1 cellular context compared by ENCODE assay signal in the genomic region with DNA sequence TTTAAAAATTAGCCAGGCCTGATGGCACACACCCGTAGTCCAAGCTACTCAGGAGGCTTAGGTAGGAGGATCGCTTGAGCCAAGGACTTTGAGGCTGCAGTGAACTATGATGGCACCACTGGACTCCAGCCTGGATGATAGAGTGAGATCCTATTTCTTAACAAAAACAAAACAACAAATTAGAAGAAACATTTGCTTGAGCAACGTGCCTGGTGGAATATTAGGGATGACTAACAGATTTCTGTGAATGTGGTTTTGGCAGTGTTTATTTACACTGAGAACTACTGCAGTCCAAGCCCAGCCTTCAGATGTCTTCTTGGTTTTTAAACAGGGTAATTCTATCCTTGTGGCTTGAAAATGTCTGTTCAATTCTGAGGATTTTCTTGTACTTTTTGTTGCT.
A peak's percentile ranks its signal among the peaks of the same experiment; 100 is the strongest.
TF ChIP-seq lines count a peak whose summit lies in the region.

No MANE protein-coding gene starts in this region.

TF ChIP-seq in HEK293, 187 proteins besides CTCF, POLR2A, EP300 and RAD21 (continued from another document and continues in another):
- TF ChIP-seq, protein P1, sequence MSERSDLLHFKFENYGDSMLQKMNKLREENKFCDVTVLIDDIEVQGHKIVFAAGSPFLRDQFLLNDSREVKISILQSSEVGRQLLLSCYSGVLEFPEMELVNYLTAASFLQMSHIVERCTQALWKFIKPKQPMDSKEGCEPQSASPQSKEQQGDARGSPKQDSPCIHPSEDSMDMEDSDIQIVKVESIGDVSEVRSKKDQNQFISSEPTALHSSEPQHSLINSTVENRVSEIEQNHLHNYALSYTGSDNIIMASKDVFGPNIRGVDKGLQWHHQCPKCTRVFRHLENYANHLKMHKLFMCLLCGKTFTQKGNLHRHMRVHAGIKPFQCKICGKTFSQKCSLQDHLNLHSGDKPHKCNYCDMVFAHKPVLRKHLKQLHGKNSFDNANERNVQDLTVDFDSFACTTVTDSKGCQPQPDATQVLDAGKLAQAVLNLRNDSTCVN (tag by site-specific recombination; optimal IDR thresholded peaks at IDR 0.05), result no peak
- TF ChIP-seq SP7 (tag by site-specific recombination; IDR thresholded peaks at IDR 0.05) (no peak), FEZF1 (tag by site-specific recombination; IDR thresholded peaks at IDR 0.05) (peak; percentile 92), ZFP37 (tag by site-specific recombination; IDR thresholded peaks at IDR 0.05) (no peak), ZSCAN16 (tag by site-specific recombination; IDR thresholded peaks at IDR 0.05) (no peak), ZNF707 (tag by site-specific recombination; IDR thresholded peaks at IDR 0.05) (no peak), ZNF394 (tag by site-specific recombination; IDR thresholded peaks at IDR 0.05; ENCODE audit: borderline replicate concordance) (no peak), ZNF16 (tag by site-specific recombination; IDR thresholded peaks at IDR 0.05; ENCODE audit: low read depth) (no peak), ZBTB6 (tag by site-specific recombination; IDR thresholded peaks at IDR 0.05) (peak; percentile 95), MYNN (tag by site-specific recombination; IDR thresholded peaks at IDR 0.05; ENCODE audit: borderline replicate concordance) (no peak), MZF1 (tag by site-specific recombination; IDR thresholded peaks at IDR 0.05; ENCODE audit: borderline replicate concordance) (no peak), KLF8 (tag by site-specific recombination; IDR thresholded peaks at IDR 0.05) (0 out of 2 replicates have a peak, but pooled peaks have one; percentile 27), ZNF670 (tag by site-specific recombination; IDR thresholded peaks at IDR 0.05; ENCODE audit: low read depth) (no peak), BCL11A (tag by site-specific recombination; IDR thresholded peaks at IDR 0.05; ENCODE audit: low read depth) (0 out of 2 replicates have a peak, but pooled peaks have one; percentile 36), KLF10 (tag by site-specific recombination; IDR thresholded peaks at IDR 0.05) (no peak), ZSCAN5A (tag by site-specific recombination; IDR thresholded peaks at IDR 0.05) (no peak), ZBTB20 (tag by site-specific recombination; IDR thresholded peaks at IDR 0.05) (no peak), ZEB2 (tag by site-specific recombination; IDR thresholded peaks at IDR 0.05) (peak; percentile 53; the same call in 1 of the 2 replicates), ZNF146 (tag by site-specific recombination; IDR thresholded peaks at IDR 0.05) (no peak), ZNF785 (tag by site-specific recombination; IDR thresholded peaks at IDR 0.05) (no peak), ZBTB44 (tag by site-specific recombination; IDR thresholded peaks at IDR 0.05) (peak; percentile 51; the same call in 1 of the 2 replicates), ZNF701 (tag by site-specific recombination; IDR thresholded peaks at IDR 0.05) (no peak), ZNF324 (tag by site-specific recombination; IDR thresholded peaks at IDR 0.05) (no peak), ZNF350 (tag by site-specific recombination; IDR thresholded peaks at IDR 0.05) (no peak), ZNF24 (tag by site-specific recombination; IDR thresholded peaks at IDR 0.05) (0 out of 2 replicates have a peak, but pooled peaks have one; percentile 34), ZNF133 (tag by site-specific recombination; IDR thresholded peaks at IDR 0.05) (no peak), ZBTB48 (tag by site-specific recombination; IDR thresholded peaks at IDR 0.05) (no peak), KLF9 (tag by site-specific recombination; IDR thresholded peaks at IDR 0.05; ENCODE audit: low read depth) (no peak), ZNF404 (tag by site-specific recombination; IDR thresholded peaks at IDR 0.05) (no peak), OSR2 (tag by site-specific recombination; IDR thresholded peaks at IDR 0.05) (peak; percentile 56; the same call in 1 of the 2 replicates), ZNF677 (tag by site-specific recombination; IDR thresholded peaks at IDR 0.05) (no peak), YY2 (tag by site-specific recombination; IDR thresholded peaks at IDR 0.05) (no peak), ZNF391 (tag by site-specific recombination; IDR thresholded peaks at IDR 0.05; ENCODE audit: borderline replicate concordance, low read depth) (no peak), ZNF692 (tag by site-specific recombination; IDR thresholded peaks at IDR 0.05) (peak; percentile 81), ZNF843 (tag by site-specific recombination; IDR thresholded peaks at IDR 0.05) (peak; percentile 47; the same call in 1 of the 2 replicates), ZBTB8A (tag by site-specific recombination; IDR thresholded peaks at IDR 0.05) (no peak), ZNF19 (tag by site-specific recombination; IDR thresholded peaks at IDR 0.05; ENCODE audit: low read depth) (no peak), ZNF544 (tag by site-specific recombination; IDR thresholded peaks at IDR 0.05) (no peak), ZFP69B (tag by site-specific recombination; IDR thresholded peaks at IDR 0.05) (peak; percentile 46; the same call in 1 of the 2 replicates), ZNF398 (tag by site-specific recombination; IDR thresholded peaks at IDR 0.05) (no peak), PRDM1 (tag by site-specific recombination; IDR thresholded peaks at IDR 0.05) (no peak), ZNF639 (tag by site-specific recombination; IDR thresholded peaks at IDR 0.05) (no peak), ZNF558 (tag by site-specific recombination; IDR thresholded peaks at IDR 0.05) (no peak), GLIS1 (tag by site-specific recombination; IDR thresholded peaks at IDR 0.05) (no peak), HOXD13 (CRISPR knock-in tag; IDR thresholded peaks at IDR 0.05; ENCODE audit: borderline replicate concordance) (no peak), GFI1B (tag by site-specific recombination; IDR thresholded peaks at IDR 0.05) (no peak), ZNF664 (tag by site-specific recombination; IDR thresholded peaks at IDR 0.05) (no peak), ZNF660 (tag by site-specific recombination; IDR thresholded peaks at IDR 0.05) (no peak), ZNF132 (tag by site-specific recombination; IDR thresholded peaks at IDR 0.05; ENCODE audit: borderline replicate concordance) (no peak), ZXDB (tag by site-specific recombination; IDR thresholded peaks at IDR 0.05) (peak; percentile 72), ZNF148 (tag by site-specific recombination; IDR thresholded peaks at IDR 0.05; ENCODE audit: borderline replicate concordance) (no peak), INSM2 (tag by site-specific recombination; IDR thresholded peaks at IDR 0.05) (peak; percentile 74)
- TF ChIP-seq, protein P2, sequence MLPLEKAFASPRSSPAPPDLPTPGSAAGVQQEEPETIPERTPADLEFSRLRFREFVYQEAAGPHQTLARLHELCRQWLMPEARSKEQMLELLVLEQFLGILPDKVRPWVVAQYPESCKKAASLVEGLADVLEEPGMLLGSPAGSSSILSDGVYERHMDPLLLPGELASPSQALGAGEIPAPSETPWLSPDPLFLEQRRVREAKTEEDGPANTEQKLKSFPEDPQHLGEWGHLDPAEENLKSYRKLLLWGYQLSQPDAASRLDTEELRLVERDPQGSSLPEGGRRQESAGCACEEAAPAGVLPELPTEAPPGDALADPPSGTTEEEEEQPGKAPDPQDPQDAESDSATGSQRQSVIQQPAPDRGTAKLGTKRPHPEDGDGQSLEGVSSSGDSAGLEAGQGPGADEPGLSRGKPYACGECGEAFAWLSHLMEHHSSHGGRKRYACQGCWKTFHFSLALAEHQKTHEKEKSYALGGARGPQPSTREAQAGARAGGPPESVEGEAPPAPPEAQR (tag by site-specific recombination; IDR thresholded peaks at IDR 0.05), result no peak
